In the genomic region with DNA sequence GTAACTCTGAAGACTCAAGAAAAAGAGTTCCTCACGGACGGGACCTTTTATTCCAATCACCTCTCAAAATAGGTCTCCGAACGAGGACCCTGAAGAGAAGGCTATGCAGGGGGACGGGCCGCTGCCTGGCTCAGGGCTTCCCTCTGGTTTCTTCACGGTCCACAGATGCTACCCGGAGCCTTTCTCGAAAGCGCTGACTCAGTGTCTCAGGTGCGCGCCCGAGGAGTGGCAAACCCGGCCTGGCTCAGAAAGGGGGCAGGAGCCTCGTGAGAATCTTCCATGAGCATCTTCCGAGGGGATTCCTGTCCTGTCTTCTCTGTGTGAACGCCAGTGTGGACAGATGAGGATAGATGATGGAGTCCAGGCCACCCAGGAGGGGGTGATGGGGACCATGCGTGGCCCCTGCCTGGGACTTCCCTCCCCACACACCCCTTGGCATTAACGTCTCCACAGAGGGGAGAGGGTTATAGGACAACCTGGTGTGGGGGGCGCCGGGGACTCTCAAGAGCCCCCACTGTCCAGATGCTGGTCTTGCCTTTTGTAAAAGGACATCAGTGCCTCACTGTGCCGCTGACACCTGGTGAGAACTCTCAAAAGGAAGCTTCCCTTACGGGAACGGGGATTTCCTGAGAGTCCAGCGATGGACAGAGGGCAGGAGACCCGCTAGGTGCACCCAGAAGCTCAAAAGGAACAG, we compare ENCODE assay signal across 1 cellular context.
TF ChIP-seq lines count a peak whose summit lies in the region.

No MANE protein-coding gene starts in this region.

TF ChIP-seq in K562, 482 proteins besides CTCF, POLR2A, EP300 and RAD21:
- TF ChIP-seq C11orf30 (IDR thresholded peaks at IDR 0.05; ENCODE audit: low read depth) (peak; percentile 55; the same call in 1 of the 2 replicates), HDGF (IDR thresholded peaks at IDR 0.05) (no peak), TGIF2 (CRISPR knock-in tag; IDR thresholded peaks at IDR 0.05) (no peak), MAFK (IDR thresholded peaks at IDR 0.05; ENCODE audit: low read length) (peak; percentile 28; the same call in 1 of the 2 replicates), JUNB (CRISPR knock-in tag; conservative IDR thresholded peaks at IDR 0.05) (no peak), ZNF316 (IDR thresholded peaks at IDR 0.05) (peak; percentile 74)
- TF ChIP-seq, protein P1, sequence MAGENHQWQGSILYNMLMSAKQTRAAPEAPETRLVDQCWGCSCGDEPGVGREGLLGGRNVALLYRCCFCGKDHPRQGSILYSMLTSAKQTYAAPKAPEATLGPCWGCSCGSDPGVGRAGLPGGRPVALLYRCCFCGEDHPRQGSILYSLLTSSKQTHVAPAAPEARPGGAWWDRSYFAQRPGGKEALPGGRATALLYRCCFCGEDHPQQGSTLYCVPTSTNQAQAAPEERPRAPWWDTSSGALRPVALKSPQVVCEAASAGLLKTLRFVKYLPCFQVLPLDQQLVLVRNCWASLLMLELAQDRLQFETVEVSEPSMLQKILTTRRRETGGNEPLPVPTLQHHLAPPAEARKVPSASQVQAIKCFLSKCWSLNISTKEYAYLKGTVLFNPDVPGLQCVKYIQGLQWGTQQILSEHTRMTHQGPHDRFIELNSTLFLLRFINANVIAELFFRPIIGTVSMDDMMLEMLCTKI (IDR thresholded peaks at IDR 0.05; ENCODE audit: partially characterized antibody) = no peak
